Comparison of ENCODE assay signal across 18 cellular contexts in genomic region chr6:169571123-169571962, GRCh38.
DNase-seq lines count a peak whose midpoint lies in the region; FAIRE-seq and TF ChIP-seq lines count a peak whose summit lies in the region.
"Had no signal": no experiment of that assay in that cellular context is flagged by ENCODE, and none has a peak within 500 bp of the region (broad histone marks: within the 10 kb centered on the region; RNA-seq: fewer than 3 reads in every experiment).

No MANE protein-coding gene starts in this region.

- DNase-seq in EH (ENCODE audit: low read depth) (peak; percentile 88), M059J (ENCODE audit: low read depth) (peak; percentile 88), bronchial epithelial cell (ENCODE audit: low read depth) (peak; percentile 66), kidney glomerular epithelial cell (lab: John Stamatoyannopoulos, UW) (peak; percentile 85), spleen (no peak), KG1 (lab: John Stamatoyannopoulos, UW) (no peak)
- no peak for DNase-seq in activated CD8-positive, alpha-beta memory T cell treated with anti-CD3 and anti-CD28 coated beads, Interleukin-2, amount 50 U/mL, for 4 hours
- DNase-seq in stimulated activated CD4-positive, alpha-beta T cell treated with anti-CD3 and anti-CD28 coated beads, Interleukin-4, amount 100 ng/mL, for 1 hour = no peak
- DNase-seq: activated CD4-positive, alpha-beta T cell treated with anti-CD3 and anti-CD28 coated beads for 4 hours; Calu3; central memory CD4-positive, alpha-beta T cell; naive thymus-derived CD4-positive, alpha-beta T cell; NCI-H2171; NCI-H82; retina; stimulated activated CD4-positive, alpha-beta T cell treated with anti-CD3 and anti-CD28 coated beads, Interleukin-4, amount 100 ng/mL, for 4 hours had no signal

- no peaks in the 10 kb centered on the region for H3K36me3 ChIP-seq in bronchial epithelial cell (ENCODE audit: control insufficient read depth, insufficient read depth, low read length)
- H3K36me3 ChIP-seq in spleen = no peaks in the 10 kb centered on the region

- H3K4me3 ChIP-seq in bronchial epithelial cell (ENCODE audit: low read depth, low read length) (no peak overlapping the region), spleen (no peak overlapping the region)
- H3K4me3 ChIP-seq: tibial nerve had no signal

- H3K27me3 ChIP-seq in bronchial epithelial cell (ENCODE audit: control insufficient read depth, insufficient read depth, low read length) (no peaks in the 10 kb centered on the region), spleen (replicated peaks in 1 of 7) (no peaks in the 10 kb centered on the region)
- H3K27me3 ChIP-seq: tibial nerve had no signal

- H3K9me3 ChIP-seq in spleen = no peaks in the 10 kb centered on the region
- H3K9me3 ChIP-seq: tibial nerve had no signal

- H3K27ac ChIP-seq in spleen = no peak overlapping the region
- H3K27ac ChIP-seq: tibial nerve had no signal

- intact Hi-C loops in spleen (cut with DNase I; ENCODE audit: low total_unique reads) = no loop called here

- FAIRE-seq in bronchial epithelial cell (lab: Jason Lieb, UNC) = no peak
- FAIRE-seq: GM19239 had no signal

- TF ChIP-seq POLR2A in spleen (IDR thresholded peaks at IDR 0.05) = no peak

- 87 to 97% (median 91%) methylated on average over 12 of the region's 12 CpGs for WGBS in spleen, 5 donors

- TF ChIP-seq CTCF in bronchial epithelial cell (IDR thresholded peaks at IDR 0.05; ENCODE audit: insufficient read depth, low read length, severe bottlenecking) (no peak), spleen (IDR thresholded peaks at IDR 0.05 in 8 of 11, conservative IDR thresholded peaks at IDR 0.05 in 3 of 11) (no peak)

- no peaks in the 10 kb centered on the region for H3K4me1 ChIP-seq in spleen
- H3K4me1 ChIP-seq: tibial nerve had no signal

Comparison
In these comparisons a context has a peak if more than half of its experiments do, and no peak if none do; other contexts are left out.
1. DNase-seq: peak in EH (single experiment), M059J (single experiment), bronchial epithelial cell (single experiment) and kidney glomerular epithelial cell (single experiment); none in activated CD8-positive, alpha-beta memory T cell treated with anti-CD3 and anti-CD28 coated beads, Interleukin-2, amount 50 U/mL, for 4 hours (single experiment), spleen (single experiment), KG1 (single experiment) and stimulated activated CD4-positive, alpha-beta T cell treated with anti-CD3 and anti-CD28 coated beads, Interleukin-4, amount 100 ng/mL, for 1 hour (single experiment).